11 cellular contexts compared by ENCODE assay signal in genomic region chr19:5291588-5292193, GRCh38. TPM values are rescaled to one million over a fixed set of nuclear protein-coding genes. Genes with fewer than 3 reads are reported as not detected.
A peak's percentile ranks its signal among the peaks of the same experiment; 100 is the strongest.
DNase-seq lines count a peak whose midpoint lies in the region; ATAC-seq, FAIRE-seq and TF ChIP-seq lines count a peak whose summit lies in the region.
"Had no signal": no experiment of that assay in that cellular context is flagged by ENCODE, and none has a peak within 500 bp of the region (broad histone marks: within the 10 kb centered on the region; RNA-seq: fewer than 3 reads in every experiment).

No MANE protein-coding gene starts in this region.

- H3K4me3 ChIP-seq in kidney (ENCODE audit: low read length in 2 of 2) (peak overlapping the region; percentile 48 to 73), spleen (peak overlapping the region in 6 of 8 donors; percentile 43 to 72 (median 48))

- H3K36me3 ChIP-seq in kidney (ENCODE audit: control insufficient read depth in 1 of 2, insufficient read depth in 2 of 2, low read length in 2 of 2) (no peaks in the 10 kb centered on the region), spleen (no peaks in the 10 kb centered on the region)

- no peak overlapping the region for H4K91ac ChIP-seq in H9 (ENCODE audit: insufficient read length, low read depth, low read length)

- H3K56ac ChIP-seq in H9 (ENCODE audit: insufficient read length, low read depth, low read length): no peak overlapping the region

- H2BK15ac ChIP-seq in H9 (ENCODE audit: low read depth, low read length): no peak overlapping the region

- peaks cover 19 to 30% of the 10 kb centered on the region in 2 experiments for H3K4me1 Mint-ChIP-seq in H9

- TF ChIP-seq CTCF in H9 (conservative IDR thresholded peaks at IDR 0.05): no peak
- TF ChIP-seq CTCF in kidney (IDR thresholded peaks at IDR 0.05; ENCODE audit: borderline replicate concordance, extremely low read depth, insufficient read depth): no peak
- TF ChIP-seq CTCF in spleen (IDR thresholded peaks at IDR 0.05 in 8 of 11, conservative IDR thresholded peaks at IDR 0.05 in 3 of 11): no peak

- no peak overlapping the region for H2BK12ac ChIP-seq in H9 (ENCODE audit: insufficient read length, low read depth, low read length)

- no peak overlapping the region for H2BK120ac ChIP-seq in H9 (ENCODE audit: low read depth, low read length, poor library complexity, severe bottlenecking)

- H3K36me3 Mint-ChIP-seq in H9 (ENCODE audit: insufficient read depth in 1 of 3, low read depth in 3 of 3): peaks cover 2 to 6% (median 4%) of the 10 kb centered on the region in 3 experiments; a peak in 3 of 7 replicates

- ATAC-seq in HG03039 (IDR thresholded peaks at IDR 0.05; ENCODE audit: unreplicated experiment): no peak
- ATAC-seq in sciatic nerve: no peak
- no peak for ATAC-seq in GM18505 (IDR thresholded peaks at IDR 0.05; ENCODE audit: unreplicated experiment)

- TF ChIP-seq POLR2A in spleen (IDR thresholded peaks at IDR 0.05): no peak
- TF ChIP-seq POLR2A in GM18505 (IDR thresholded peaks at IDR 0.05; ENCODE audit: borderline replicate concordance, extremely low read depth, insufficient read depth, insufficient read length): no peak

- H4K8ac ChIP-seq in H9 (replicated peaks; ENCODE audit: insufficient read length, low read depth, low read length): no peak overlapping the region

- H3K9ac ChIP-seq in H9 (ENCODE audit: extremely low read depth, insufficient read length, low read length) (no peak overlapping the region), kidney (ENCODE audit: low read length in 2 of 2) (peak overlapping the region in 1 of 2 donors; percentile 73)

- H3K27ac Mint-ChIP-seq in H9: peak overlapping the region in 1 of 3 experiments; percentile 91; a peak in 1 of 7 replicates

- no peaks in the 10 kb centered on the region for H3K9me3 Mint-ChIP-seq in H9

- WGBS in H9 (ENCODE audit: extremely low coverage, insufficient read length, low lambda C conversion rate): no CpG with 5 or more reads among the region's 8 CpGs
- 76 to 89% (median 83%) methylated on average over 8 of the region's 8 CpGs for WGBS in spleen, 5 donors

- H3K79me2 ChIP-seq in H9 (ENCODE audit: insufficient read depth, low read length): peaks cover 20% of the 10 kb centered on the region; the same call in 1 of the 2 replicates

- H3K23ac ChIP-seq in H9 (ENCODE audit: insufficient read length, low read depth, low read length): no peak overlapping the region

- H3K27me3 Mint-ChIP-seq in H9 (ENCODE audit: low read depth): peaks cover 5% of the 10 kb centered on the region; the same call in 1 of the 2 replicates

- H3K18ac ChIP-seq in H9 (ENCODE audit: insufficient read length, low read depth, low read length): no peak overlapping the region

- H3K4me1 ChIP-seq in H9 (ENCODE audit: insufficient read depth, low read length) (no peaks in the 10 kb centered on the region; the same call in 1 of the 2 replicates), kidney (ENCODE audit: control insufficient read depth in 1 of 2, insufficient read depth in 1 of 2, low read depth in 1 of 2, low read length in 2 of 2) (peaks cover 8 to 32% of the 10 kb centered on the region in 2 donors), spleen (peaks cover 6 to 70% (median 41%) of the 10 kb centered on the region in 6 donors)

- H2BK20ac ChIP-seq in H9 (ENCODE audit: low read depth, low read length, poor library complexity, severe bottlenecking): no peak overlapping the region

- no peak overlapping the region for H3K4ac ChIP-seq in H9 (ENCODE audit: low read depth, low read length)

- no peak overlapping the region for H2AK5ac ChIP-seq in H9 (ENCODE audit: insufficient read length, low read length)

- H2AFZ ChIP-seq in H9 (ENCODE audit: low read length): no peak overlapping the region

- no peaks in the 10 kb centered on the region for H4K20me1 ChIP-seq in H9 (ENCODE audit: control insufficient read depth, insufficient read depth, insufficient read length)

- H3K27me3 ChIP-seq in H9 (ENCODE audit: insufficient read depth, low read length): no peaks in the 10 kb centered on the region
- H3K27me3 ChIP-seq in spleen (replicated peaks in 1 of 7): peaks cover 0 to 66% (median 37%) of the 10 kb centered on the region in 7 donors

- H4K5ac ChIP-seq in H9 (ENCODE audit: insufficient read length, low read depth, low read length): no peak overlapping the region

- no peak for FAIRE-seq in kidney (lab: Jason Lieb, UNC)
- FAIRE-seq: G401.6 had no signal

- H3K79me1 ChIP-seq in H9 (ENCODE audit: insufficient read depth, low read depth, low read length, poor library complexity, severe bottlenecking): peaks cover 15% of the 10 kb centered on the region

- H3K23me2 ChIP-seq in H9 (ENCODE audit: insufficient read length, low read depth, low read length, poor library complexity, severe bottlenecking): peaks cover 9% of the 10 kb centered on the region

- H3K4me3 Mint-ChIP-seq in H9: peak overlapping the region; percentile 63 to 82

- H3K14ac ChIP-seq in H9 (ENCODE audit: insufficient read depth, low read length): no peak overlapping the region; the same call in 1 of the 2 replicates

- peak overlapping the region; percentile 80 for H3K4me2 ChIP-seq in H9 (ENCODE audit: insufficient read depth, insufficient read length, low read length)

- H2BK5ac ChIP-seq in H9 (ENCODE audit: insufficient read length, low read length): no peak overlapping the region

- H3K9me3 ChIP-seq in H9 (ENCODE audit: control insufficient read depth, low read depth, low read length) (no peaks in the 10 kb centered on the region), kidney (ENCODE audit: control insufficient read depth in 1 of 2, low read length in 2 of 2) (no peaks in the 10 kb centered on the region), spleen (no peaks in the 10 kb centered on the region)

- intact Hi-C loops in kidney (cut with DNase I): no loop called here
- intact Hi-C loops in spleen (cut with DNase I; ENCODE audit: low total_unique reads): no loop called here
- intact Hi-C loops in sciatic nerve (cut with DNase I): no loop called here

- no peak overlapping the region for H3T11ph ChIP-seq in H9 (ENCODE audit: low read length)

- H3K27ac ChIP-seq in H9 (ENCODE audit: insufficient read length, low read depth, low read length) (no peak overlapping the region), angular gyrus (ENCODE audit: low read depth, low read length) (peak overlapping the region; percentile 92), kidney (ENCODE audit: low read depth in 2 of 2, low read length in 2 of 2) (no peak overlapping the region), spleen (peak overlapping the region in 2 of 8 donors; percentile 77 to 83)

- DNase-seq in H9: no peak
- no peak for DNase-seq in kidney
- DNase-seq in spleen: no peak
- DNase-seq in sciatic nerve (ENCODE audit: low spot score): no peak
- DNase-seq in ureter (ENCODE audit: low spot score): no peak
- DNase-seq: NCI-H446, T-helper 9 cell had no signal

RNA-seq across cellular contexts. Expression of gene PTPRS, which starts 48.9 kb away (rescaled TPM):
- total RNA-seq in H9 (2021) (182 and 186 TPM in 2 replicates), kidney (103 TPM), spleen (10 to 100 TPM; 33.4 to 77.9 (median 47.1) TPM), sciatic nerve (278 TPM), ureter (163 TPM)
- polyA plus RNA-seq in kidney (ENCODE audit: insufficient read depth, low read depth, low replicate concordance) (7.2 TPM), spleen (1 to 10 TPM; 1.2 to 4.8 (median 1.9) TPM)
